11 cellular contexts compared by ENCODE assay signal in genomic region chr4:184477201-184477999, GRCh38. TPM values are rescaled to one million over a fixed set of nuclear protein-coding genes. Genes with fewer than 3 reads are reported as not detected.
DNase-seq lines count a peak whose midpoint lies in the region; ATAC-seq, FAIRE-seq and TF ChIP-seq lines count a peak whose summit lies in the region.
"Had no signal": no experiment of that assay in that cellular context is flagged by ENCODE, and none has a peak within 500 bp of the region (broad histone marks: within the 10 kb centered on the region; RNA-seq: fewer than 3 reads in every experiment).

No MANE protein-coding gene starts in this region.

- H3K9ac ChIP-seq in GM12878 (ENCODE audit: control insufficient read depth, insufficient read depth, low read length) (no peak overlapping the region), MM.1S (ENCODE audit: low read length) (no peak overlapping the region)

- ATAC-seq in GM12878 = no peak

- POLR2A ChIA-PET in GM12878 (lab: Charles Lee) = interaction anchor here (0.5 to 1.1 kb wide), 3 partner anchors 60 to 162 kb away, joined by 3 to 6 read pairs (median 4); no protein-coding TSS in a partner anchor

- peak overlapping the region; percentile 100 for H3K27ac Mint-ChIP-seq in activated naive CD4-positive, alpha-beta T cell treated with anti-CD3 and anti-CD28 coated beads for 36 hours
- peak overlapping the region; percentile 27 for H3K27ac Mint-ChIP-seq in mesothelial cell of epicardium

- TF ChIP-seq EP300 in GM12878 (IDR thresholded peaks at IDR 0.05; ENCODE audit: borderline replicate concordance in 1 of 2, control insufficient read depth in 1 of 2, low read depth in 2 of 2, low read length in 2 of 2) = no peak
- TF ChIP-seq EP300 in transverse colon (IDR thresholded peaks at IDR 0.05; ENCODE audit: low read depth) = no peak

- H3K27ac ChIP-seq in GM12878 (ENCODE audit: control insufficient read depth, insufficient read depth) = no peak overlapping the region
- H3K27ac ChIP-seq in transverse colon = peak overlapping the region in 3 of 4 donors; percentile 16 to 100 (median 23)
- no peak overlapping the region for H3K27ac ChIP-seq in MM.1S (ENCODE audit: low read length)

- H3K4me3 ChIP-seq in GM12878 (peak overlapping the region; percentile 96), transverse colon (no peak overlapping the region), MM.1S (ENCODE audit: low read length) (no peak overlapping the region)

- no peak overlapping the region for H2AFZ ChIP-seq in GM12878 (ENCODE audit: control insufficient read depth, low read depth, low read length)
- no peak overlapping the region for H2AFZ ChIP-seq in MM.1S (ENCODE audit: low read length)

- H3K27me3 ChIP-seq in GM12878 (replicated peaks in 1 of 2; ENCODE audit: control insufficient read depth in 2 of 2, insufficient read depth in 2 of 2, low read length in 1 of 2) (no peaks in the 10 kb centered on the region), transverse colon (no peaks in the 10 kb centered on the region), MM.1S (replicated peaks; ENCODE audit: insufficient read depth, low read length) (no peaks in the 10 kb centered on the region)

- H3K9me3 ChIP-seq in GM12878 (replicated peaks; ENCODE audit: control insufficient read depth, insufficient read depth, low read length) = no peaks in the 10 kb centered on the region; the same call in 2 of the 3 replicates
- H3K9me3 ChIP-seq in transverse colon = no peaks in the 10 kb centered on the region
- H3K9me3 ChIP-seq in MM.1S (replicated peaks; ENCODE audit: insufficient read depth, low read length) = no peaks in the 10 kb centered on the region

- peaks cover 38% of the 10 kb centered on the region for H3F3A ChIP-seq in MM.1S (ENCODE audit: insufficient read depth, low read length)

- BruUV-seq in GM12878 (replicated peaks; lab: Mats Ljungman, UMichigan) = no TSS peak

- CTCF ChIA-PET in activated naive CD4-positive, alpha-beta T cell treated with anti-CD3 and anti-CD28 coated beads for 36 hours (lab: Charles Lee) = interaction anchor here (0.6 to 2.3 kb wide), 9 partner anchors 37 to 213 kb away, joined by 3 to 6 read pairs (median 4); no protein-coding TSS in a partner anchor
- CTCF ChIA-PET in GM12878 (lab: Yijun Ruan, JAX) = interaction anchor here (1.1 to 1.7 kb wide), 3 partner anchors 29 to 213 kb away, joined by 3 to 6 read pairs (median 4); no protein-coding TSS in a partner anchor

- RAD21 ChIA-PET in GM12878 (lab: Charles Lee; ENCODE audit: unreplicated experiment) = interaction anchor here (0.8 to 4.4 kb wide), 9 partner anchors 24 to 273 kb away, joined by 3 to 57 read pairs (median 4); no protein-coding TSS in a partner anchor

- in situ Hi-C loops in GM12878 (cut with MboI) (no loop called here), transverse colon (cut with MboI; ENCODE audit: low pct_ligation_motif_present in 1 of 4, low pct_unique_long_range_greater_than_20kb in 1 of 4, low sequenced_read_pairs in 3 of 4) (loop anchor here in 2 of 4 donors (10.0 kb wide), 2 partner anchors 57 to 193 kb away; no protein-coding TSS in a partner anchor)

- peaks cover 29% of the 10 kb centered on the region for H3K36me3 Mint-ChIP-seq in activated naive CD4-positive, alpha-beta T cell treated with anti-CD3 and anti-CD28 coated beads for 36 hours (ENCODE audit: low read depth)
- H3K36me3 Mint-ChIP-seq in mesothelial cell of epicardium = no peaks in the 10 kb centered on the region

- TF ChIP-seq CTCF in GM12878 (IDR thresholded peaks at IDR 0.05 in 2 of 3, conservative IDR thresholded peaks at IDR 0.05 in 1 of 3; ENCODE audit: control insufficient read depth in 2 of 3, extremely low read depth in 1 of 3, insufficient read depth in 1 of 3, low read depth in 3 of 3, low read length in 3 of 3) = no peak
- no peak for TF ChIP-seq CTCF in mesothelial cell of epicardium (IDR thresholded peaks at IDR 0.05; ENCODE audit: unreplicated experiment)
- no peak for TF ChIP-seq CTCF in transverse colon (IDR thresholded peaks at IDR 0.05)
- TF ChIP-seq CTCF in MM.1S (IDR thresholded peaks at IDR 0.05; ENCODE audit: low read length) = no peak

- TF ChIP-seq POLR2A in GM12878 (IDR thresholded peaks at IDR 0.05; ENCODE audit: low read depth, low read length) (no peak), transverse colon (IDR thresholded peaks at IDR 0.05) (no peak)

- SMC1A ChIA-PET in GM12878 (lab: Charles Lee; ENCODE audit: uncharacterized antibody, unreplicated experiment) = interaction anchor here (0.6 to 3.6 kb wide), 8 partner anchors 9 to 196 kb away, joined by 3 to 22 read pairs (median 4); no protein-coding TSS in a partner anchor

- no peaks in the 10 kb centered on the region for H3K9me3 Mint-ChIP-seq in activated naive CD4-positive, alpha-beta T cell treated with anti-CD3 and anti-CD28 coated beads for 36 hours
- H3K9me3 Mint-ChIP-seq in mesothelial cell of epicardium = no peaks in the 10 kb centered on the region

- H3K4me2 ChIP-seq in GM12878 (ENCODE audit: control insufficient read depth, insufficient read depth) (peak overlapping the region; percentile 98), MM.1S (ENCODE audit: low read depth, low read length) (no peak overlapping the region)

- peak overlapping the region; percentile 98 for H3K4me3 Mint-ChIP-seq in activated naive CD4-positive, alpha-beta T cell treated with anti-CD3 and anti-CD28 coated beads for 36 hours
- H3K4me3 Mint-ChIP-seq in mesothelial cell of epicardium = no peak overlapping the region

- H4K20me1 ChIP-seq in GM12878 (ENCODE audit: control insufficient read depth, insufficient read depth) (no peaks in the 10 kb centered on the region), MM.1S (ENCODE audit: insufficient read depth, low read length) (no peaks in the 10 kb centered on the region)

- H3K36me3 ChIP-seq in GM12878 (ENCODE audit: control insufficient read depth in 2 of 2, insufficient read depth in 2 of 2, low read length in 1 of 2) (peaks cover 0 to 11% of the 10 kb centered on the region in 2 experiments; a peak in 1 of 4 replicates), transverse colon (no peaks in the 10 kb centered on the region), MM.1S (replicated peaks; ENCODE audit: insufficient read depth, low read length) (no peaks in the 10 kb centered on the region)

- no peaks in the 10 kb centered on the region for H3K27me3 Mint-ChIP-seq in activated naive CD4-positive, alpha-beta T cell treated with anti-CD3 and anti-CD28 coated beads for 36 hours (ENCODE audit: low read depth)
- H3K27me3 Mint-ChIP-seq in mesothelial cell of epicardium (ENCODE audit: low read depth) = no peaks in the 10 kb centered on the region

- H3K9me2 ChIP-seq in MM.1S (replicated peaks; ENCODE audit: insufficient read depth, low read length) = no peaks in the 10 kb centered on the region

- WGBS in GM12878 (ENCODE audit: insufficient coverage, insufficient replicate concordance, low lambda C conversion rate, missing lambda C conversion rate) = 64% methylated on average over 9 of the region's 9 CpGs
- WGBS in transverse colon (ENCODE audit: low coverage in 1 of 2), 2 donors = 65 to 75% methylated on average over 6 to 9 of the region's 9 CpGs

- FAIRE-seq in GM12878 (lab: Jason Lieb, UNC) = no peak
- FAIRE-seq: colon, keratinocyte had no signal

- H3K79me2 ChIP-seq in GM12878 (ENCODE audit: control insufficient read depth, insufficient read depth, low read length) (peaks cover 48% of the 10 kb centered on the region), MM.1S (ENCODE audit: low read length) (peaks cover 33% of the 10 kb centered on the region)

- no peak for DNase-seq in activated naive CD4-positive, alpha-beta T cell treated with anti-CD3 and anti-CD28 coated beads for 36 hours
- no peak for DNase-seq in activated naive CD4-positive, alpha-beta T cell treated with anti-CD3 and anti-CD28 coated beads, Interleukin-2, amount 50 U/mL, for 16 hours
- DNase-seq in GM12878 (ENCODE audit: low read depth, low spot score) (no peak), mesothelial cell of epicardium (ENCODE audit: low spot score in 2 of 2, unreplicated experiment in 2 of 2) (no peak), transverse colon (no peak), germinal center (ENCODE audit: low spot score) (no peak), MM.1S (no peak), amniotic stem cell (lab: John Stamatoyannopoulos, UW) (no peak)
- DNase-seq: HCEC 1CT had no signal

- H3K4me1 Mint-ChIP-seq in activated naive CD4-positive, alpha-beta T cell treated with anti-CD3 and anti-CD28 coated beads for 36 hours (ENCODE audit: low read depth) = peaks cover 46% of the 10 kb centered on the region
- peaks cover 19% of the 10 kb centered on the region for H3K4me1 Mint-ChIP-seq in mesothelial cell of epicardium

- no peak for TF ChIP-seq RAD21 in GM12878 (IDR thresholded peaks at IDR 0.05; ENCODE audit: insufficient read depth, low read depth, low read length)

- peaks cover 9% of the 10 kb centered on the region for H3K4me1 ChIP-seq in GM12878 (ENCODE audit: control insufficient read depth, insufficient read depth, low read length)
- peaks cover 5 to 27% (median 13%) of the 10 kb centered on the region in 4 donors for H3K4me1 ChIP-seq in transverse colon
- peaks cover 5% of the 10 kb centered on the region for H3K4me1 ChIP-seq in MM.1S (ENCODE audit: low read length)

- intact Hi-C loops in activated naive CD4-positive, alpha-beta T cell treated with anti-CD3 and anti-CD28 coated beads for 36 hours (cut with micrococcal nuclease) = loop anchor here (10.0 kb wide), 3 partner anchors 727 to 1033 kb away; partner anchors contain the start of genes CDKN2AIP, CFAP97, ING2 and SNX25
- intact Hi-C loops in GM12878 (cut with micrococcal nuclease; ENCODE audit: unreplicated experiment) (no loop called here), transverse colon (cut with DNase I; ENCODE audit: low total_unique reads) (loop anchor here (10.0 kb wide), 2 partner anchors 53 to 213 kb away; no protein-coding TSS in a partner anchor)

RNA-seq across cellular contexts. Expression of gene IRF2, which starts 3.0 kb away (rescaled TPM):
- total RNA-seq in activated naive CD4-positive, alpha-beta T cell treated with anti-CD3 and anti-CD28 coated beads for 36 hours = 10 to 100 TPM; 37.3 to 38.3 TPM
- 70.0 and 78.5 TPM in 2 replicates for total RNA-seq in GM12878 (2013; cell fraction: nucleolus; rRNA removed)
- total RNA-seq in GM12878 (2014; rRNA removed) (44.7 and 45.1 TPM in 2 replicates), GM12878 (2014; rRNA removed; fragmentation: Illumina TruSeq; extraction: Trizol) (51.1 and 51.9 TPM in 2 replicates), GM12878 (2021) (52.2 and 65.7 TPM in 2 replicates), mesothelial cell of epicardium (15.8 to 18.1 TPM (median 16.7 TPM) in 3 replicates), transverse colon (10 to 100 TPM; 15.3 to 85.3 (median 42.5) TPM)
- polyA plus RNA-seq in GM12878 (2011; ENCODE audit: low read depth) = 39.3 TPM
- polyA plus RNA-seq in GM12878 (2011; rRNA removed) (90.3 and 99.3 TPM in 2 replicates), GM12878 (2014; fragmentation: Illumina TruSeq; extraction: Trizol) (79.9 and 96.4 TPM in 2 replicates), GM12878 (2014; fragmentation: Nextera tagmentation; extraction: Ambion mirVana) (10 to 100 TPM; 58.4 to 59.9 TPM), GM12878 (2014; rRNA removed) (46.6 and 52.8 TPM in 2 replicates), GM12878 (2016; fragmentation: Nextera tagmentation; extraction: Ambion mirVana) (10 to 100 TPM; 59.4 to 66.0 TPM)
- polyA plus RNA-seq in GM12878 (2011; cell fraction: cytosol; rRNA removed) = 74.6 and 83.1 TPM in 2 replicates
- polyA plus RNA-seq in GM12878 (2011; cell fraction: nucleus; rRNA removed) = 54.1 and 58.8 TPM in 2 replicates
- polyA plus RNA-seq in GM12878 (2012) = 49.9 and 58.7 TPM in 2 replicates
- 79.3 and 83.9 TPM in 2 replicates for polyA minus RNA-seq in GM12878 (2011; rRNA and poly(A)+ RNA removed)
- 40.8 and 41.5 TPM in 2 replicates for polyA minus RNA-seq in GM12878 (2011; cell fraction: cytosol; rRNA and poly(A)+ RNA removed)
- polyA minus RNA-seq in GM12878 (2011; cell fraction: nucleus; rRNA and poly(A)+ RNA removed) = 22.8 and 36.9 TPM in 2 replicates

Comparison
In these comparisons a context has a peak if more than half of its experiments do, and no peak if none do; other contexts are left out.
1. H3K27ac ChIP-seq: peak in transverse colon (3 of 4); none in GM12878 (single experiment) and MM.1S (single experiment).